Comparison of ENCODE assay signal across 10 cellular contexts in genomic region chr10:52778511-52779392, GRCh38. TPM values are rescaled to one million over a fixed set of nuclear protein-coding genes. Genes with fewer than 3 reads are reported as not detected.
DNase-seq lines count a peak whose midpoint lies in the region; ATAC-seq, FAIRE-seq and TF ChIP-seq lines count a peak whose summit lies in the region.
"Had no signal": no experiment of that assay in that cellular context is flagged by ENCODE, and none has a peak within 500 bp of the region (broad histone marks: within the 10 kb centered on the region; RNA-seq: fewer than 3 reads in every experiment).

No MANE protein-coding gene starts in this region.

- no peak overlapping the region for H3K4me3 Mint-ChIP-seq in neural crest cell

- no peaks in the 10 kb centered on the region for H3K36me3 Mint-ChIP-seq in neural crest cell (ENCODE audit: low read depth)

- peak; percentile 41 for TF ChIP-seq CTCF in neural crest cell (conservative IDR thresholded peaks at IDR 0.05)

- no peaks in the 10 kb centered on the region for H3K27me3 Mint-ChIP-seq in neural crest cell (ENCODE audit: low read depth)

- H3K9me3 Mint-ChIP-seq in neural crest cell, result peaks cover 6% of the 10 kb centered on the region

- ATAC-seq in HG03095 (IDR thresholded peaks at IDR 0.05; ENCODE audit: unreplicated experiment) (no peak), GM18870 (IDR thresholded peaks at IDR 0.05; ENCODE audit: unreplicated experiment) (no peak), HG03520 (IDR thresholded peaks at IDR 0.05; ENCODE audit: unreplicated experiment) (no peak)

- DNase-seq in Daoy (ENCODE audit: low read depth) (peak; percentile 12), Kasumi-1 (lab: John Stamatoyannopoulos, UW) (peak; percentile 35 to 43), dermis blood vessel endothelial cell (peak; percentile 58), neural crest cell (ENCODE audit: low read depth, low spot score) (no peak), GM19239 (ENCODE audit: insufficient read length, low spot score) (no peak)
- DNase-seq: activated CD8-positive, alpha-beta memory T cell treated with anti-CD3 and anti-CD28 coated beads, Interleukin-2, amount 50 U/mL, for 4 hours; stimulated activated CD4-positive, alpha-beta T cell treated with anti-CD3 and anti-CD28 coated beads, Interleukin-1b, Interleukin-23, amount 100 ng/mL, for 48 hours had no signal

- no peak overlapping the region for H3K27ac Mint-ChIP-seq in neural crest cell (ENCODE audit: unreplicated experiment)

- no peak for FAIRE-seq in GM19239 (lab: Jason Lieb, UNC)

- peaks cover 4% of the 10 kb centered on the region for H3K4me1 Mint-ChIP-seq in neural crest cell

RNA-seq across cellular contexts. Expression of gene MBL2, which starts 6.2 kb away (rescaled TPM):
- total RNA-seq in Daoy (2014; rRNA removed; shearing (Covaris generic)), result not detected in 2 replicates
- not detected in 2 replicates for total RNA-seq in dermis blood vessel endothelial cell
- total RNA-seq in neural crest cell, result not detected in 2 replicates

Comparison
In these comparisons a context has a peak if more than half of its experiments do, and no peak if none do; other contexts are left out.
1. DNase-seq: peak in Daoy (single experiment), Kasumi-1 (2 of 2) and dermis blood vessel endothelial cell (single experiment); none in neural crest cell (single experiment) and GM19239 (single experiment).